27 cellular contexts compared by ENCODE assay signal in genomic region chr1:176543360-176544136, GRCh38.
"Had no signal": no experiment of that assay in that cellular context is flagged by ENCODE, and none has a peak within 500 bp of the region (broad histone marks: within the 10 kb centered on the region; RNA-seq: fewer than 3 reads in every experiment).

No MANE protein-coding gene starts in this region.

- H3K36me3 ChIP-seq: SJCRH30 had no signal

- H3K27me3 Mint-ChIP-seq: central memory CD8-positive, alpha-beta T cell had no signal

- H3K9me3 Mint-ChIP-seq: activated CD4-positive, alpha-beta T cell treated with anti-CD3 and anti-CD28 coated beads, Interleukin-2, amount 10 ng/mL, durations not matched to agents 7 days and 5 days; activated naive CD4-positive, alpha-beta T cell treated with anti-CD3 and anti-CD28 coated beads for 36 hours had no signal

- H3K36me3 Mint-ChIP-seq: activated CD4-positive, alpha-beta memory T cell treated with anti-CD3 and anti-CD28 coated beads for 36 hours; activated naive CD8-positive, alpha-beta T cell; brain had no signal

- H3K4me3 ChIP-seq: SJCRH30 had no signal

- ATAC-seq: activated T-helper 17 cell treated with anti-CD3 and anti-CD28 coated beads, Interleukin-2, amount 50 U/mL, for 72 hours had no signal

- H3K27ac Mint-ChIP-seq: activated CD4-positive, alpha-beta memory T cell treated with anti-CD3 and anti-CD28 coated beads for 36 hours; activated CD4-positive, alpha-beta T cell treated with anti-CD3 and anti-CD28 coated beads, Interleukin-2, amount 10 ng/mL, durations not matched to agents 7 days and 5 days; activated naive CD4-positive, alpha-beta T cell treated with anti-CD3 and anti-CD28 coated beads for 36 hours; activated naive CD8-positive, alpha-beta T cell; activated T-helper 17 cell treated with anti-CD3 and anti-CD28 coated beads, Interleukin-2, amount 50 U/mL, for 72 hours; brain; T-helper 1 cell treated with Interleukin-12 subunit alpha and Interleukin-12 subunit beta and Interleukin-4 antibody, amounts not matched to agents 30 μg/mL and 1 μg/mL, for 36 hours had no signal

- H3K9ac ChIP-seq: SK-N-SH had no signal

- DNase-seq: activated CD4-positive, alpha-beta memory T cell treated with anti-CD3 and anti-CD28 coated beads for 36 hours; activated CD4-positive, alpha-beta T cell treated with anti-CD3 and anti-CD28 coated beads, Interleukin-2, amount 10 ng/mL, durations not matched to agents 7 days and 5 days; activated CD4-positive, CD25-positive, alpha-beta regulatory T cell; activated CD8-positive, alpha-beta memory T cell treated with anti-CD3 and anti-CD28 coated beads for 24 hours; activated gamma-delta T cell; activated naive CD4-positive, alpha-beta T cell treated with anti-CD3 and anti-CD28 coated beads for 36 hours; activated T-cell treated with anti-CD3 and anti-CD28 coated beads, Interleukin-2, amount 50 U/mL, for 48 hours; amygdala; Kasumi-1; KBM-7; NCI-H1105; NCI-H1436; NCI-H1694 treated with DMSO at 0.1 percent for 48 hours; NCI-H2029 treated with DMSO at 0.1 percent for 48 hours; NCI-H345; NCI-H510A; NCI-H526 treated with DMSO at 0.1 percent for 48 hours; Right ventricle myocardium superior; RPMI8226; SJCRH30; SK-N-SH; SW 1271 had no signal

- H3K27ac ChIP-seq: SJCRH30 had no signal

- H3K27me3 ChIP-seq: SJCRH30 had no signal

- H3K4me3 Mint-ChIP-seq: activated CD4-positive, alpha-beta memory T cell treated with anti-CD3 and anti-CD28 coated beads for 36 hours; activated CD4-positive, alpha-beta T cell treated with anti-CD3 and anti-CD28 coated beads, Interleukin-2, amount 10 ng/mL, durations not matched to agents 7 days and 5 days; activated naive CD4-positive, alpha-beta T cell treated with anti-CD3 and anti-CD28 coated beads for 36 hours; activated naive CD8-positive, alpha-beta T cell; activated T-helper 17 cell treated with anti-CD3 and anti-CD28 coated beads, Interleukin-2, amount 50 U/mL, for 72 hours; brain; central memory CD8-positive, alpha-beta T cell; T-helper 1 cell treated with Interleukin-12 subunit alpha and Interleukin-12 subunit beta and Interleukin-4 antibody, amounts not matched to agents 30 μg/mL and 1 μg/mL, for 36 hours had no signal

- H3K4me1 ChIP-seq: SJCRH30 had no signal

- H3K4me1 Mint-ChIP-seq: activated CD4-positive, alpha-beta T cell treated with anti-CD3 and anti-CD28 coated beads, Interleukin-2, amount 10 ng/mL, durations not matched to agents 7 days and 5 days; activated T-helper 17 cell treated with anti-CD3 and anti-CD28 coated beads, Interleukin-2, amount 50 U/mL, for 72 hours; brain; central memory CD8-positive, alpha-beta T cell had no signal

- H3K4me2 ChIP-seq: SK-N-SH had no signal

- H3K9me3 ChIP-seq: SJCRH30, SK-N-SH had no signal
